28 cellular contexts compared by ENCODE assay signal in genomic region chr12:5778823-5779222, GRCh38.
"Had no signal": no experiment of that assay in that cellular context is flagged by ENCODE, and none has a peak within 500 bp of the region (broad histone marks: within the 10 kb centered on the region; RNA-seq: fewer than 3 reads in every experiment).

No MANE protein-coding gene starts in this region.

- H3K4me1 Mint-ChIP-seq: stimulated activated effector memory CD8-positive, alpha-beta T cell treated with anti-CD3 and anti-CD28 coated beads, Interleukin-12 subunit alpha, Interleukin-12 subunit beta, amount 100 ng/mL, for 72 hours; stimulated activated memory B cell treated with anti-CD40 and anti-IgM and Interleukin-4, amounts not matched to agents 10 μg/mL and 1 μg/mL and 100 μg/mL, for 72 hours; stimulated activated naive B cell treated with anti-CD40 and anti-IgM and Interleukin-4, amounts not matched to agents 10 μg/mL and 1 μg/mL and 100 μg/mL, for 72 hours; stimulated activated naive CD8-positive, alpha-beta T cell treated with anti-CD3 and anti-CD28 coated beads, Interleukin-15, amount 100 ng/mL, for 72 hours had no signal

- H3K27me3 Mint-ChIP-seq: stimulated activated naive CD8-positive, alpha-beta T cell treated with anti-CD3 and anti-CD28 coated beads, Interleukin-15, amount 100 ng/mL, for 72 hours had no signal

- H3K27ac Mint-ChIP-seq: stimulated activated effector memory CD8-positive, alpha-beta T cell treated with anti-CD3 and anti-CD28 coated beads, Interleukin-12 subunit alpha, Interleukin-12 subunit beta, amount 100 ng/mL, for 72 hours; stimulated activated memory B cell treated with anti-CD40 and anti-IgM and Interleukin-4, amounts not matched to agents 10 μg/mL and 1 μg/mL and 100 μg/mL, for 72 hours; stimulated activated naive B cell treated with anti-CD40 and anti-IgM and Interleukin-4, amounts not matched to agents 10 μg/mL and 1 μg/mL and 100 μg/mL, for 72 hours; stimulated activated naive CD8-positive, alpha-beta T cell treated with anti-CD3 and anti-CD28 coated beads, Interleukin-15, amount 100 ng/mL, for 72 hours; stimulated activated naive CD8-positive, alpha-beta T cell treated with anti-CD3 and anti-CD28 coated beads, Interleukin-15, Interleukin-2, amounts not matched to agents 100 ng/mL and 50 ng/mL, for 24 hours; type B pancreatic cell had no signal

- DNase-seq: stimulated activated CD4-positive, alpha-beta T cell treated with anti-CD3 and anti-CD28 coated beads, Interleukin-2, amount 100 ng/mL, for 48 hours; stimulated activated CD4-positive, alpha-beta T cell treated with anti-CD3 and anti-CD28 coated beads, Interleukin-4, amount 100 ng/mL, for 1 hour; stimulated activated CD4-positive, alpha-beta T cell treated with anti-CD3 and anti-CD28 coated beads, Interleukin-4, amount 100 ng/mL, for 24 hours; stimulated activated CD4-positive, alpha-beta T cell treated with anti-CD3 and anti-CD28 coated beads, Interleukin-4, amount 100 ng/mL, for 4 hours; stimulated activated CD8-positive, alpha-beta memory T cell treated with anti-CD3 and anti-CD28 coated beads, Interleukin-4, amount 100 ng/mL, for 48 hours; stimulated activated naive B cell treated with anti-CD40 and anti-IgM and Interleukin-4, amounts not matched to agents 10 μg/mL and 1 μg/mL and 100 μg/mL, for 72 hours; stimulated activated naive CD4-positive, alpha-beta T cell; stimulated activated naive CD4-positive, alpha-beta T cell treated with Interleukin-2 at 50 U/mL for 16 hours; stimulated activated naive CD8-positive, alpha-beta T cell treated with anti-CD3 and anti-CD28 coated beads, Interleukin-15, amount 100 ng/mL, for 72 hours; stimulated activated naive CD8-positive, alpha-beta T cell treated with anti-CD3 and anti-CD28 coated beads, Interleukin-15, Interleukin-2, amounts not matched to agents 100 U/mL and 50 U/mL, for 24 hours; stomach; substantia nigra; testis; thyroid gland; tibial artery; transverse colon; trophoblast cell; upper lobe of left lung; upper lobe of right lung; uterus had no signal

- H3K36me3 ChIP-seq: stomach, suprapubic skin, thoracic aorta, thyroid gland, tibial artery, tibial nerve, transverse colon, upper lobe of left lung, upper lobe of right lung, uterus, vagina had no signal

- H3K4me3 ChIP-seq: stomach, suprapubic skin, testis, thoracic aorta, thyroid gland, tibial artery, tibial nerve, transverse colon, upper lobe of left lung, upper lobe of right lung, uterus, vagina had no signal

- H3K27ac ChIP-seq: stomach, suprapubic skin, testis, thoracic aorta, thyroid gland, tibial artery, tibial nerve, transverse colon, upper lobe of left lung, upper lobe of right lung, uterus, vagina had no signal

- ATAC-seq: stimulated activated effector memory CD8-positive, alpha-beta T cell treated with anti-CD3 and anti-CD28 coated beads, Interleukin-12 subunit alpha, Interleukin-12 subunit beta, amount 100 ng/mL, for 72 hours; stimulated activated memory B cell treated with anti-CD40 and anti-IgM and Interleukin-4, amounts not matched to agents 10 μg/mL and 1 μg/mL and 100 μg/mL, for 72 hours; stimulated activated naive B cell treated with anti-CD40 and anti-IgM and Interleukin-4, amounts not matched to agents 10 μg/mL and 1 μg/mL and 100 μg/mL, for 72 hours; stimulated activated naive CD8-positive, alpha-beta T cell treated with anti-CD3 and anti-CD28 coated beads, Interleukin-15, amount 100 ng/mL, for 72 hours; stimulated activated naive CD8-positive, alpha-beta T cell treated with anti-CD3 and anti-CD28 coated beads, Interleukin-15, Interleukin-2, amounts not matched to agents 100 U/mL and 50 U/mL, for 24 hours; upper lobe of right lung had no signal

- H3K4me3 Mint-ChIP-seq: stimulated activated effector memory CD8-positive, alpha-beta T cell treated with anti-CD3 and anti-CD28 coated beads, Interleukin-12 subunit alpha, Interleukin-12 subunit beta, amount 100 ng/mL, for 72 hours; stimulated activated memory B cell treated with anti-CD40 and anti-IgM and Interleukin-4, amounts not matched to agents 10 μg/mL and 1 μg/mL and 100 μg/mL, for 72 hours; stimulated activated naive B cell treated with anti-CD40 and anti-IgM and Interleukin-4, amounts not matched to agents 10 μg/mL and 1 μg/mL and 100 μg/mL, for 72 hours; stimulated activated naive CD8-positive, alpha-beta T cell treated with anti-CD3 and anti-CD28 coated beads, Interleukin-15, amount 100 ng/mL, for 72 hours; stimulated activated naive CD8-positive, alpha-beta T cell treated with anti-CD3 and anti-CD28 coated beads, Interleukin-15, Interleukin-2, amounts not matched to agents 100 ng/mL and 50 ng/mL, for 24 hours; type B pancreatic cell had no signal

- H3K36me3 Mint-ChIP-seq: stimulated activated effector memory CD8-positive, alpha-beta T cell treated with anti-CD3 and anti-CD28 coated beads, Interleukin-12 subunit alpha, Interleukin-12 subunit beta, amount 100 ng/mL, for 72 hours; stimulated activated memory B cell treated with anti-CD40 and anti-IgM and Interleukin-4, amounts not matched to agents 10 μg/mL and 1 μg/mL and 100 μg/mL, for 72 hours; stimulated activated naive B cell treated with anti-CD40 and anti-IgM and Interleukin-4, amounts not matched to agents 10 μg/mL and 1 μg/mL and 100 μg/mL, for 72 hours had no signal

- H3K9me3 ChIP-seq: stomach, suprapubic skin, testis, thoracic aorta, thyroid gland, tibial artery, tibial nerve, transverse colon, upper lobe of left lung, upper lobe of right lung, uterus, vagina had no signal

- H3K9me3 Mint-ChIP-seq: stimulated activated effector memory CD8-positive, alpha-beta T cell treated with anti-CD3 and anti-CD28 coated beads, Interleukin-12 subunit alpha, Interleukin-12 subunit beta, amount 100 ng/mL, for 72 hours; stimulated activated memory B cell treated with anti-CD40 and anti-IgM and Interleukin-4, amounts not matched to agents 10 μg/mL and 1 μg/mL and 100 μg/mL, for 72 hours; stimulated activated naive CD8-positive, alpha-beta T cell treated with anti-CD3 and anti-CD28 coated beads, Interleukin-15, amount 100 ng/mL, for 72 hours; stimulated activated naive CD8-positive, alpha-beta T cell treated with anti-CD3 and anti-CD28 coated beads, Interleukin-15, Interleukin-2, amounts not matched to agents 100 ng/mL and 50 ng/mL, for 24 hours had no signal

- H3K27me3 ChIP-seq: stomach, testis, thyroid gland, tibial nerve, transverse colon, upper lobe of left lung, upper lobe of right lung, uterus, vagina had no signal

- H3K4me1 ChIP-seq: suprapubic skin, testis, thyroid gland, tibial artery, tibial nerve, transverse colon, uterus, vagina had no signal
